Comparison of ENCODE assay signal across 18 cellular contexts in the genomic region with DNA sequence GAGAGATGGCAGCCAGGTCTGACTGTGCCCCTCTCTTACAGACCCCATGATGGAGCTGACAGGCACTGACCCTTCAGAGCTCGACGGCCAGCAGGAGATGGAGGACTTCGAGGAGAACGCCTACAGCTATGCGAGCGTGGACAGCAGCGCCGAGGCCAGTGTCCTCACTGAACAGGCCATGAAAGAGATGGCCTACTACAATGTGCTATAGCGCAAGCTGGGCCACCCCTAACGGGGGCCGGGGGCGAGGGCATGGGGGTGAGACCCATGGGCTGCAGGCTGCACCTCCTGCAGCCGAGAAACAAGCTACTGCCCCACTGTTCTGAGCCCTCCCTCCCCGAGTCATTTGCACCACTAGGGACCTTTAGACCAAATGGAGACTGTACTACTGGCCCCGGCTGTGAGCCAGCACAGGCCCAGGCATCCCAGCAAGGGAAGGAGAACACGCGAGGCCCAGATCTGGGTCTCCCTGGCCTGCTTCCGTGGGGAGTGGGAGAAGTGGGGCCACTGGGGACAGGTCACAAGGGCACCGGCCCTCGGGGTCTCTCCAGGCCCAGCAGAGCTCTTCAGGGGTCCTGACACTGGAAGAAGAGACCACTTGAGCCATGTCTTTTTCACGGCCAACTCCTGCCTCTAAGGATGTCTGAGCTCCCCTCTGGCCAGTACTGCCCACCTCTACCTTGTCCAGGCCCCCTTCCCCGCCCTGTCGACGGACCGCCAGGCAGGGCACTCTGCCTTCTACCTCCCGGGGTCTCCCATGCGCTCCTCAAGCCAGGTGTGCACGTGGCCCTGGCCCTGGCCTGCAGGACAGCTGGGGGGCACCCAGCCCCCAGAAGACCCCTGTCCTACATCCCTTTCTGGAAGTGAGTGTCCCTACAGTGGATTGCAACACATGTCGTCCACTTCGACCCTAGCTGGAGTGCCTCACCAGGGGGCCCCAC.
"Had no signal": no experiment of that assay in that cellular context is flagged by ENCODE, and none has a peak within 500 bp of the region (broad histone marks: within the 10 kb centered on the region; RNA-seq: fewer than 3 reads in every experiment).

No MANE protein-coding gene starts in this region.

- ATAC-seq: activated CD8-positive, alpha-beta memory T cell treated with anti-CD3 and anti-CD28 coated beads, Interleukin-2, amount 10 ng/mL, durations not matched to agents 7 days and 5 days; foreskin keratinocyte had no signal

- FAIRE-seq: endothelial cell of umbilical vein had no signal

- H3K27ac ChIP-seq: coronary artery, foreskin keratinocyte, parathyroid adenoma had no signal

- H3K79me2 ChIP-seq: parathyroid adenoma had no signal

- H3K9me3 ChIP-seq: upper lobe of left lung had no signal

- H3K9me3 Mint-ChIP-seq: activated CD4-positive, alpha-beta memory T cell treated with anti-CD3 and anti-CD28 coated beads for 36 hours; activated naive CD4-positive, alpha-beta T cell treated with anti-CD3 and anti-CD28 coated beads for 36 hours; activated T-helper 2 cell treated with anti-CD3 and anti-CD28 coated beads, Interferon-gamma antibody, Interleukin-2, Interleukin-4, amounts not matched to agents 10 μg/mL and 5 μg/mL and 100 μg/mL, durations not matched to agents 14 hours and 24 hours and 36 hours; neural progenitor cell had no signal

- H3K4me3 ChIP-seq: coronary artery, neural progenitor cell, upper lobe of left lung had no signal

- H3K36me3 ChIP-seq: neural progenitor cell had no signal

- H3K4me2 ChIP-seq: neural progenitor cell had no signal

- H3K27me3 ChIP-seq: foreskin keratinocyte, neural progenitor cell, upper lobe of left lung had no signal

- DNase-seq: activated CD4-positive, alpha-beta memory T cell treated with anti-CD3 and anti-CD28 coated beads for 36 hours; activated CD4-positive, alpha-beta T cell treated with anti-CD3 and anti-CD28 coated beads for 36 hours; activated CD8-positive, alpha-beta memory T cell treated with anti-CD3 and anti-CD28 coated beads, Interleukin-2, amount 10 ng/mL, durations not matched to agents 7 days and 5 days; activated naive CD4-positive, alpha-beta T cell treated with anti-CD3 and anti-CD28 coated beads for 36 hours; activated T-cell treated with anti-CD3 and anti-CD28 coated beads, Interleukin-2, amount 50 U/mL, for 1 hour; central memory CD4-positive, alpha-beta T cell; effector CD4-positive, alpha-beta T cell; foreskin keratinocyte; kidney glomerular epithelial cell; stimulated activated CD4-positive, alpha-beta T cell treated with anti-CD3 and anti-CD28 coated beads, Interleukin-4, amount 100 ng/mL, for 1 hour; stimulated activated naive CD4-positive, alpha-beta T cell treated with Interleukin-2 at 50 U/mL for 16 hours; T-helper 2 cell had no signal

- H3K9ac ChIP-seq: neural progenitor cell, parathyroid adenoma had no signal

- H3K4me3 Mint-ChIP-seq: activated CD4-positive, alpha-beta memory T cell treated with anti-CD3 and anti-CD28 coated beads for 36 hours; activated CD4-positive, alpha-beta T cell treated with anti-CD3 and anti-CD28 coated beads for 36 hours; activated CD8-positive, alpha-beta memory T cell treated with anti-CD3 and anti-CD28 coated beads, Interleukin-2, amount 10 ng/mL, durations not matched to agents 7 days and 5 days; activated naive CD4-positive, alpha-beta T cell treated with anti-CD3 and anti-CD28 coated beads for 36 hours; neural progenitor cell had no signal

- H3K4me1 ChIP-seq: parathyroid adenoma had no signal

- H2AFZ ChIP-seq: neural progenitor cell, parathyroid adenoma had no signal

- H3K27me3 Mint-ChIP-seq: activated CD4-positive, alpha-beta memory T cell treated with anti-CD3 and anti-CD28 coated beads for 36 hours; activated CD4-positive, alpha-beta T cell treated with anti-CD3 and anti-CD28 coated beads for 36 hours; activated CD8-positive, alpha-beta memory T cell treated with anti-CD3 and anti-CD28 coated beads, Interleukin-2, amount 10 ng/mL, durations not matched to agents 7 days and 5 days had no signal

- H3K27ac Mint-ChIP-seq: activated CD4-positive, alpha-beta memory T cell treated with anti-CD3 and anti-CD28 coated beads for 36 hours; activated CD4-positive, alpha-beta T cell treated with anti-CD3 and anti-CD28 coated beads for 36 hours; activated CD8-positive, alpha-beta memory T cell treated with anti-CD3 and anti-CD28 coated beads, Interleukin-2, amount 10 ng/mL, durations not matched to agents 7 days and 5 days; activated naive CD4-positive, alpha-beta T cell treated with anti-CD3 and anti-CD28 coated beads for 36 hours; neural progenitor cell had no signal
